ENCODE assay signal across 8 cellular contexts in the genomic region with DNA sequence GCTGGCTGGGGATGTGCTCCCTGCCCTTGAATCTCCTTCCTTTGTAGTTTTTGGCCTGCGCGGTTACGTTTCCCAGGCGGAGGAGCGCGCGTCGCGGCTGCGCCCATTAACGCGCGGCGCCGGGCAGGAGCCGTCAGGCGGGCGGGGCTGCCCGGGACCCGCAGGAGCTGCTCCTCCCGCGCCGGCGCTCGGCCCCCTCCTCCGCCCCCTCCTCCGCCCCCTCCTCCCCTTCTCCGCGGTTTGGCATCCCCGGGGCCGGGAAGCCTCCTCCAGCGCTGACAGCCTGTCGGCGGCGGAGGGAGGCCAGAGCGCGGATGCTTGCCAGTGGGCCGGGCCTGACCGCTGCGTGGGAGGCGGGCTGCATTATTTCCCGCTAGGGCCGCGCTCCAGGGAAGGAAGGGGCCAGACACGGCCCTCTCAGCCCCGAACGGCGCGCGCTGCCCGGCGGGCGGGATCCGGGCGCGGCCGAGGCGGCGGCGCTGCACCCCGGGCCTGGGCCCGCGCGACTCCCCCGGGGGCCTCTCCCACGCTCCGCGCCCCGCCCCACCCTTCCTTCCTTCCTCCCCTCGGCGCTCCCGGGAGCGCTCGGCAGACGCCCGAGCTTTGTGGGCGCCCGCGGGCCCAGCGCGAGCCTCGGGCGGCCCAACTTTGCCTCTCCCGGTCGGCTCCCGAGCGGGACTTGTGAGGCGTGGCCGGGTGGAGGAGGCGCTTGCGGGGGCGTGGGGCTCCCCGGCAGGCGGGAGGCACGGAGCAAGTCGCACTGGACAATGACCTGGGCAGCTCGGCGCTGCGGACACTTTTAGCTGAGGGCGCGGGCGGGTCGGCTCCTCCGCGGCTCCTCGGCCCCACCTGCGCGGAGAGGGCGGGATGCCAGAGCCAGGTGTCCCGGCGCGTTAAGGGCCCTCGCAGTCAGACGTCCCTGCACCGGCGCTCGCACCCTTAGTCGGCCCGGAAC. TPM values are rescaled to one million over a fixed set of nuclear protein-coding genes. Genes with fewer than 3 reads are reported as not detected.
DNase-seq lines count a peak whose midpoint lies in the region; ATAC-seq and TF ChIP-seq lines count a peak whose summit lies in the region.

DCLK2 (plus strand) TSS at position 405 of the 955 bp plus-strand sequence. CDS start 583 bp downstream, outside the sequence.

- CTCF ChIA-PET in AG04449 (lab: Yijun Ruan, JAX) = interaction anchor here (0.8 to 2.7 kb wide), 10 partner anchors 16 to 165 kb away, joined by 3 to 10 read pairs (median 4); no protein-coding TSS in a partner anchor

- no peak within 1 kb of the TSS for H3K9ac ChIP-seq in endodermal cell (ENCODE audit: extremely low read depth, low read length, poor library complexity, severe bottlenecking)

- H3K4me1 ChIP-seq in endodermal cell (ENCODE audit: control insufficient read depth, insufficient read depth, low read length) = no peaks in the 10 kb centered on the region
- peaks cover 6 to 16% of the 10 kb centered on the region in 2 donors for H3K4me1 ChIP-seq in lung (ENCODE audit: control insufficient read depth in 2 of 2, insufficient read depth in 2 of 2, low read length in 2 of 2)

- WGBS in endodermal cell (ENCODE audit: insufficient coverage in 1 of 2, insufficient read length in 1 of 2), 2 experiments = 0% methylated on average over 4 to 119 of the region's 119 CpGs
- 0 to 1% methylated on average over 53 to 119 of the region's 119 CpGs for WGBS in lung, 2 donors

- H3K27ac ChIP-seq in endodermal cell (ENCODE audit: low read depth, low read length) (peak within 1 kb of the TSS; percentile 76), lung (ENCODE audit: low read depth in 1 of 2, low read length in 1 of 2) (peak within 1 kb of the TSS; percentile 92 to 93)

- H3K9me3 Mint-ChIP-seq in T-helper 2 cell treated with Interferon-gamma antibody and Interleukin-4, amounts not matched to agents 5 μg/mL and 100 μg/mL, for 36 hours = no peaks in the 10 kb centered on the region
- H3K9me3 Mint-ChIP-seq in endodermal cell = no peaks in the 10 kb centered on the region

- H3K36me3 ChIP-seq in endodermal cell (ENCODE audit: control insufficient read depth, insufficient read depth, low read length) (no peaks in the 10 kb centered on the region), lung (ENCODE audit: control insufficient read depth in 2 of 2, insufficient read depth in 2 of 2, low read length in 2 of 2) (no peaks in the 10 kb centered on the region)

- peak within 1 kb of the TSS; percentile 61 for H3K4me3 Mint-ChIP-seq in T-helper 2 cell treated with Interferon-gamma antibody and Interleukin-4, amounts not matched to agents 5 μg/mL and 100 μg/mL, for 36 hours
- peak within 1 kb of the TSS; percentile 48 for H3K4me3 Mint-ChIP-seq in endodermal cell

- H3K9me3 ChIP-seq in endodermal cell (ENCODE audit: control insufficient read depth, low read length) (no peaks in the 10 kb centered on the region), lung (ENCODE audit: control insufficient read depth in 2 of 2, insufficient read depth in 1 of 2, low read length in 1 of 2) (no peaks in the 10 kb centered on the region)

- no peaks in the 10 kb centered on the region for H3K36me3 Mint-ChIP-seq in T-helper 2 cell treated with Interferon-gamma antibody and Interleukin-4, amounts not matched to agents 5 μg/mL and 100 μg/mL, for 36 hours (ENCODE audit: low read depth)
- H3K36me3 Mint-ChIP-seq in endodermal cell (ENCODE audit: low read depth) = no peaks in the 10 kb centered on the region

- TF ChIP-seq CTCF in AG04449 (IDR thresholded peaks at IDR 0.05; ENCODE audit: insufficient read depth, low read length, missing control alignments) = no peak
- TF ChIP-seq CTCF in GM13976 (IDR thresholded peaks at IDR 0.05; ENCODE audit: borderline replicate concordance, control extremely low read depth, extremely low read depth, insufficient read depth, missing control alignments) = no peak
- TF ChIP-seq CTCF in endodermal cell (conservative IDR thresholded peaks at IDR 0.05) = no peak
- no peak for TF ChIP-seq CTCF in lung (IDR thresholded peaks at IDR 0.05; ENCODE audit: control extremely low read depth, extremely low read depth)

- peak within 1 kb of the TSS; percentile 82 for H3K4me3 ChIP-seq in AG04449 (ENCODE audit: low read depth, low read length)
- peak within 1 kb of the TSS; percentile 72 for H3K4me3 ChIP-seq in endodermal cell (ENCODE audit: low read length)
- H3K4me3 ChIP-seq in lung = peak within 1 kb of the TSS; percentile 72

- POLR2A ChIA-PET in AG04449 (lab: Yijun Ruan, JAX) = interaction anchor here (0.5 to 1.7 kb wide), 5 partner anchors 71 to 189 kb away, joined by 3 to 9 read pairs (median 3); no protein-coding TSS in a partner anchor

- in situ Hi-C loops in GM13976 (cut with MboI; ENCODE audit: low sequenced_read_pairs, unreplicated experiment) = no loop called here

- DNase-seq in AG04449 (ENCODE audit: low read depth, low spot score) (peak; percentile 42), GM13976 (ENCODE audit: low spot score) (peak; percentile 65), MV-4-11 (lab: John Stamatoyannopoulos, UW) (peak; percentile 28), endodermal cell (peak; percentile 86), lung (ENCODE audit: low spot score) (peak; percentile 72), stromal cell of bone marrow (ENCODE audit: low read depth) (peak; percentile 73), NOMO-1 (lab: John Stamatoyannopoulos, UW; ENCODE audit: unreplicated experiment in 2 of 2) (no peak)
- peak; percentile 21 for DNase-seq in T-helper 2 cell treated with Interferon-gamma antibody and Interleukin-4, amounts not matched to agents 5 μg/mL and 100 μg/mL, for 36 hours (ENCODE audit: low spot score)

- no peak within 1 kb of the TSS for H3K27ac Mint-ChIP-seq in T-helper 2 cell treated with Interferon-gamma antibody and Interleukin-4, amounts not matched to agents 5 μg/mL and 100 μg/mL, for 36 hours
- H3K27ac Mint-ChIP-seq in endodermal cell = no peak within 1 kb of the TSS

- peaks cover 52% of the 10 kb centered on the region for H3K27me3 Mint-ChIP-seq in T-helper 2 cell treated with Interferon-gamma antibody and Interleukin-4, amounts not matched to agents 5 μg/mL and 100 μg/mL, for 36 hours (ENCODE audit: low read depth)
- peaks cover 82% of the 10 kb centered on the region for H3K27me3 Mint-ChIP-seq in endodermal cell (ENCODE audit: insufficient read depth)

- ATAC-seq in lung (ENCODE audit: insufficient read depth, low FRiP score) = peak; percentile 81

- peaks cover 7% of the 10 kb centered on the region for H3K4me1 Mint-ChIP-seq in T-helper 2 cell treated with Interferon-gamma antibody and Interleukin-4, amounts not matched to agents 5 μg/mL and 100 μg/mL, for 36 hours (ENCODE audit: low read depth)
- no peaks in the 10 kb centered on the region for H3K4me1 Mint-ChIP-seq in endodermal cell

- H3K27me3 ChIP-seq in endodermal cell (ENCODE audit: control insufficient read depth, insufficient read depth, low read length, poor library complexity, severe bottlenecking) = peaks cover 76% of the 10 kb centered on the region
- no peaks in the 10 kb centered on the region for H3K27me3 ChIP-seq in lung (ENCODE audit: control insufficient read depth, insufficient read depth)

RNA-seq across cellular contexts. Expression of gene DCLK2, which starts in this region (rescaled TPM):
- total RNA-seq in endodermal cell = under 1 TPM; 0.20 to 0.42 TPM
- 19.5 TPM for polyA plus RNA-seq in endodermal cell (2013, experiment 1 of 2)
- polyA plus RNA-seq in endodermal cell (2013, experiment 2 of 2) = 19.4 TPM
- total RNA-seq in lung = 10 to 100 TPM in 1 of 2 donors, 1 to 10 TPM in 1; 3.6 to 11.8 TPM
- 1 to 10 TPM; 1.4 to 1.8 TPM for polyA plus RNA-seq in lung

Comparison
In these comparisons a context has a peak if more than half of its experiments do, and no peak if none do; other contexts are left out.
1. DNase-seq: peak in AG04449 (single experiment), GM13976 (single experiment), MV-4-11 (single experiment), T-helper 2 cell treated with Interferon-gamma antibody and Interleukin-4, amounts not matched to agents 5 μg/mL and 100 μg/mL, for 36 hours (single experiment), endodermal cell (single experiment), lung (single experiment) and stromal cell of bone marrow (single experiment); none in NOMO-1 (0 of 2).
2. Peak in every context shown above with its lines, with median percentiles within 50 percentile points of each other: H3K4me3 ChIP-seq.